2 cellular contexts compared by ENCODE assay signal in genomic region chr3:163547045-163547692, GRCh38.
TF ChIP-seq lines count a peak whose summit lies in the region.

No MANE protein-coding gene starts in this region.

TF ChIP-seq in HCT116, 20 proteins besides CTCF, POLR2A, EP300 and RAD21 (continued from another document):
- TF ChIP-seq ZBTB33 (IDR thresholded peaks at IDR 0.05; ENCODE audit: extremely low read depth, insufficient replicate concordance, low read length) (no peak), CBX3 (IDR thresholded peaks at IDR 0.05; ENCODE audit: low read depth) (no peak), EGR1 (IDR thresholded peaks at IDR 0.05; ENCODE audit: low read depth) (no peak), ZFX (IDR thresholded peaks at IDR 0.05) (no peak)

TF ChIP-seq in K562, 482 proteins besides CTCF, POLR2A, EP300 and RAD21 (continued from another document):
- TF ChIP-seq ZNF23 (CRISPR knock-in tag; IDR thresholded peaks at IDR 0.05), result no peak
- no peak for TF ChIP-seq KLF13 (tag; IDR thresholded peaks at IDR 0.05; ENCODE audit: borderline replicate concordance, low read depth)
- peak; percentile 64 for TF ChIP-seq RFX1 (IDR thresholded peaks at IDR 0.05)
- TF ChIP-seq TEAD4 (IDR thresholded peaks at IDR 0.05; ENCODE audit: low read length), result no peak
- TF ChIP-seq TEAD4 (CRISPR knock-in tag; IDR thresholded peaks at IDR 0.05; ENCODE audit: borderline replicate concordance), result no peak
- TF ChIP-seq ETV1 (tag; conservative IDR thresholded peaks at IDR 0.05; ENCODE audit: low read depth), result no peak
- no peak for TF ChIP-seq CHD2 (IDR thresholded peaks at IDR 0.05; ENCODE audit: low read depth, low read length)
- 0 out of 2 replicates have a peak, but pooled peaks have one; percentile 22 for TF ChIP-seq MYNN (IDR thresholded peaks at IDR 0.05)
- TF ChIP-seq MYNN (CRISPR knock-in tag; IDR thresholded peaks at IDR 0.05), result no peak
- no peak for TF ChIP-seq THRA (IDR thresholded peaks at IDR 0.05)
- no peak for TF ChIP-seq MTA1 (IDR thresholded peaks at IDR 0.05; ENCODE audit: borderline replicate concordance)
- no peak for TF ChIP-seq SREBF2 (CRISPR knock-in tag; IDR thresholded peaks at IDR 0.05)
- TF ChIP-seq ZBTB11 (CRISPR knock-in tag; IDR thresholded peaks at IDR 0.05), result no peak
- no peak for TF ChIP-seq ZNF589 (CRISPR knock-in tag; IDR thresholded peaks at IDR 0.05; ENCODE audit: low read depth)
